Comparison of ENCODE assay signal across 33 cellular contexts in the genomic region with DNA sequence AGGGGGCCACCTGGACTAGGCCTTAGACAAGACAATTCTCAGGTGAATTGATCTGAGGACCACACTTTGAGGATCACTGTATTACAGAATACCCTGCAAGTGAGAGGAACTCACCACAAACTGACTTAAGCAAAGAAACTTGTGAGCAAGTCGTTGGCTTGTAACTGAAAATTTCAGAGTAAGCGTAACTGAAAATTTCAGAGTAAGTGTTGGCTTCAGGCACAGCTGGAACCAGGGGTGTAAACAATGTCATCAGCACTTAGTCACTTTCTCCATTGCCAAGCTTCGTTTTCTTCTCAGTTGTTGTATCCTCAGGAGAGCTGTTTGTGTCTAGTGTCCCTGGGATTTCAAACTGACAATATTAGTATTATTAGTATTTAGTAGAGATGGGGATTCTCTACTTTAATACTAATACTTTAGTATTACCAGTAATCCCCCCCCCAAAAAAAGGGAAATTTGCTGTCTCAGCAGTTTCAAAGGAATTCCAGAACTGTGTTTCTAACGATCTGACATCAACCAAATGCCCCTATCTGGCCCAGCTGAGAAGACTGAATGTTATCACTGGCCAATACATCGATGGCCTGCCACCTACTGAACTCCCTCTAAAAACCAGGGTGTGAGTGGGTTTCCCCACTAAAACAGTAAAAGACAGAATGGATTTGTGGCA.
"Had no signal": no experiment of that assay in that cellular context is flagged by ENCODE, and none has a peak within 500 bp of the region (broad histone marks: within the 10 kb centered on the region; RNA-seq: fewer than 3 reads in every experiment).

No MANE protein-coding gene starts in this region.

- H3K36me3 Mint-ChIP-seq: activated CD8-positive, alpha-beta memory T cell treated with anti-CD3 and anti-CD28 coated beads, Interleukin-2, amount 10 ng/mL, durations not matched to agents 7 days and 5 days; activated naive CD4-positive, alpha-beta T cell treated with anti-CD3 and anti-CD28 coated beads, Interleukin-2, amount 10 ng/mL, durations not matched to agents 7 days and 5 days; activated naive CD8-positive, alpha-beta T cell; brain had no signal

- H3K9me3 Mint-ChIP-seq: activated CD4-positive, alpha-beta memory T cell treated with anti-CD3 and anti-CD28 coated beads, Interleukin-2, amount 10 ng/mL, durations not matched to agents 7 days and 5 days; activated naive CD8-positive, alpha-beta T cell treated with anti-CD3 and anti-CD28 coated beads, Interleukin-2, amount 50 U/mL, for 24 hours; brain had no signal

- H2AFZ ChIP-seq: PC-9 had no signal

- ATAC-seq: activated CD8-positive, alpha-beta memory T cell treated with anti-CD3 and anti-CD28 coated beads, Interleukin-2, amount 10 ng/mL, durations not matched to agents 7 days and 5 days; activated naive CD8-positive, alpha-beta T cell treated with anti-CD3 and anti-CD28 coated beads, Interleukin-2, amount 50 U/mL, for 24 hours had no signal

- DNase-seq: activated CD4-positive, alpha-beta memory T cell treated with anti-CD3 and anti-CD28 coated beads, Interleukin-2, amount 10 ng/mL, durations not matched to agents 7 days and 5 days; activated CD4-positive, alpha-beta T cell treated with anti-CD3 and anti-CD28 coated beads for 1 hour; activated CD4-positive, alpha-beta T cell treated with anti-CD3 and anti-CD28 coated beads for 48 hours; activated CD4-positive, CD25-positive, alpha-beta regulatory T cell; activated CD8-positive, alpha-beta memory T cell treated with anti-CD3 and anti-CD28 coated beads for 24 hours; activated CD8-positive, alpha-beta memory T cell treated with anti-CD3 and anti-CD28 coated beads, Interleukin-2, amount 10 ng/mL, durations not matched to agents 7 days and 5 days; activated CD8-positive, alpha-beta memory T cell treated with anti-CD3 and anti-CD28 coated beads, Interleukin-2, amount 50 U/mL, for 48 hours; activated effector memory CD4-positive, alpha-beta T cell treated with Interleukin-2 at 50 U/mL for 16 hours; activated naive CD4-positive, alpha-beta T cell treated with anti-CD3 and anti-CD28 coated beads, Interleukin-2, amount 10 ng/mL, durations not matched to agents 7 days and 5 days; activated naive CD8-positive, alpha-beta T cell treated with anti-CD3 and anti-CD28 coated beads, Interleukin-2, amount 50 U/mL, for 24 hours; activated T-cell treated with anti-CD3 and anti-CD28 coated beads, Interleukin-2, amount 50 U/mL, for 48 hours; anterior cingulate cortex; caudate nucleus; cerebellar nuclear complex; Kasumi-1; KG1; NCI-H1092 treated with DMSO at 0.1 percent for 48 hours; NCI-H1417 treated with DMSO at 0.1 percent for 48 hours; NCI-H187 treated with DMSO at 0.1 percent for 48 hours; NCI-H2081; NCI-H2171 treated with DMSO at 0.1 percent for 48 hours; NCI-H226; NCI-H510A; NCI-H526; NCI-H748 treated with DMSO at 0.1 percent for 48 hours; PC-9; Right ventricle myocardium superior; T1000; WERI-Rb-1 had no signal

- H3K27ac Mint-ChIP-seq: activated CD4-positive, alpha-beta memory T cell treated with anti-CD3 and anti-CD28 coated beads, Interleukin-2, amount 10 ng/mL, durations not matched to agents 7 days and 5 days; activated CD8-positive, alpha-beta memory T cell treated with anti-CD3 and anti-CD28 coated beads, Interleukin-2, amount 10 ng/mL, durations not matched to agents 7 days and 5 days; activated naive CD4-positive, alpha-beta T cell treated with anti-CD3 and anti-CD28 coated beads, Interleukin-2, amount 10 ng/mL, durations not matched to agents 7 days and 5 days; activated naive CD8-positive, alpha-beta T cell; activated naive CD8-positive, alpha-beta T cell treated with anti-CD3 and anti-CD28 coated beads, Interleukin-2, amount 50 U/mL, for 24 hours; brain had no signal

- H3K36me3 ChIP-seq: WERI-Rb-1 had no signal

- FAIRE-seq: bronchial epithelial cell, RCC 7860 had no signal

- H3K4me3 ChIP-seq: PC-9 had no signal

- H3K27ac ChIP-seq: PC-9, WERI-Rb-1 had no signal

- H3K4me2 ChIP-seq: PC-9 had no signal

- H3K4me1 Mint-ChIP-seq: activated CD4-positive, alpha-beta memory T cell treated with anti-CD3 and anti-CD28 coated beads, Interleukin-2, amount 10 ng/mL, durations not matched to agents 7 days and 5 days; activated CD8-positive, alpha-beta memory T cell treated with anti-CD3 and anti-CD28 coated beads, Interleukin-2, amount 10 ng/mL, durations not matched to agents 7 days and 5 days; activated naive CD4-positive, alpha-beta T cell treated with anti-CD3 and anti-CD28 coated beads, Interleukin-2, amount 10 ng/mL, durations not matched to agents 7 days and 5 days; activated naive CD8-positive, alpha-beta T cell treated with anti-CD3 and anti-CD28 coated beads, Interleukin-2, amount 50 U/mL, for 24 hours had no signal

- H3K27me3 Mint-ChIP-seq: activated CD4-positive, alpha-beta memory T cell treated with anti-CD3 and anti-CD28 coated beads, Interleukin-2, amount 10 ng/mL, durations not matched to agents 7 days and 5 days; activated CD8-positive, alpha-beta memory T cell treated with anti-CD3 and anti-CD28 coated beads, Interleukin-2, amount 10 ng/mL, durations not matched to agents 7 days and 5 days; activated naive CD4-positive, alpha-beta T cell treated with anti-CD3 and anti-CD28 coated beads, Interleukin-2, amount 10 ng/mL, durations not matched to agents 7 days and 5 days; activated naive CD8-positive, alpha-beta T cell; activated naive CD8-positive, alpha-beta T cell treated with anti-CD3 and anti-CD28 coated beads, Interleukin-2, amount 50 U/mL, for 24 hours had no signal

- H3K4me3 Mint-ChIP-seq: activated CD4-positive, alpha-beta memory T cell treated with anti-CD3 and anti-CD28 coated beads, Interleukin-2, amount 10 ng/mL, durations not matched to agents 7 days and 5 days; activated CD8-positive, alpha-beta memory T cell treated with anti-CD3 and anti-CD28 coated beads, Interleukin-2, amount 10 ng/mL, durations not matched to agents 7 days and 5 days; activated naive CD4-positive, alpha-beta T cell treated with anti-CD3 and anti-CD28 coated beads, Interleukin-2, amount 10 ng/mL, durations not matched to agents 7 days and 5 days; activated naive CD8-positive, alpha-beta T cell; activated naive CD8-positive, alpha-beta T cell treated with anti-CD3 and anti-CD28 coated beads, Interleukin-2, amount 50 U/mL, for 24 hours; brain had no signal
